8 cellular contexts compared by ENCODE assay signal in the genomic region with DNA sequence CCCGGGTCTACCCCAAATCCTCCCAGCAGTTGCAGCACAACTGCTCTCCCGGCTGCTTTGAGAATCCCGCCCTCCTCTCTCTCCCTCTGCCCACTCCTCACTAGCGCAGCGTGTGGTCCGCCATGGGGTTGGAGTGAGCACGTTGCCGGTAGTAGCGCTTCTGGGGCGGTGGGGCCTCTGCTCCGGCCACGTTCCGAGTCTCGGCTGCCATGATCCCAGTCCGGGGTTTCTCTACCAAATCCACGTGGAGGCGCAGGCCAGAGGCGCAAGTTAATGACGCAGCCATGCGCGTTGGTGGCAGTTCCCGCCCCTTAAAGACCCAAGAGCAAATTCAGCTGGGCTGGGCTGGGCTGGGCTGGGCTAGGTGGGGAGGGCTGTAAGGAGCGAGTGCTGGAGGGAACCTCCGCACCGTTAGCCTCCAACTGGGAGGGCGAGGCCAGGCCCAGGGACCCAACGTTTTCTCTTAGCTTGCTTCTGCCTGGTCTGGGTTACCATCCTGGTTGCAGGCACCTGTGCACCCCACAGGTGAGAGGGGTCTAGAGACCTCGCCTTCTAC. TPM values are rescaled to one million over a fixed set of nuclear protein-coding genes. Genes with fewer than 3 reads are reported as not detected.
DNase-seq lines count a peak whose midpoint lies in the region; ATAC-seq, FAIRE-seq and TF ChIP-seq lines count a peak whose summit lies in the region.

A gene (minus strand): TSS at position 233 of the 556 bp plus-strand sequence. CDS start 22 bp downstream, at position 211.

- H3K27me3 ChIP-seq in psoas muscle (ENCODE audit: insufficient read depth in 3 of 3, low read length in 2 of 3) (peaks cover 0 to 1% (median 0%) of the 10 kb centered on the region in 3 donors), uterus (no peaks in the 10 kb centered on the region)

- peak; percentile 78 for ATAC-seq in HG02840 (IDR thresholded peaks at IDR 0.05; ENCODE audit: low FRiP score, unreplicated experiment)
- peak; percentile 96 for ATAC-seq in left ventricle myocardium superior
- peak; percentile 96 to 97 (median 96) for ATAC-seq in psoas muscle

- H3K36me3 ChIP-seq in psoas muscle (ENCODE audit: insufficient read depth in 1 of 2, low read depth in 1 of 2) (peaks cover 7 to 45% of the 10 kb centered on the region in 2 donors), uterus (no peaks in the 10 kb centered on the region)

- TF ChIP-seq POLR2A in GM12892 (IDR thresholded peaks at IDR 0.05; ENCODE audit: low read depth, low read length): peak; percentile 90
- TF ChIP-seq POLR2A in uterus (IDR thresholded peaks at IDR 0.05): peak in 1 of 2 donors; percentile 65

- TF ChIP-seq CTCF in psoas muscle (IDR thresholded peaks at IDR 0.05) (no peak), uterus (IDR thresholded peaks at IDR 0.05) (peak in 2 of 4 experiments; percentile 10 to 53)

- WGBS in psoas muscle, 3 donors: 0% methylated on average over 28 of the region's 28 CpGs

- peak within 1 kb of the TSS; percentile 92 for H3K27ac ChIP-seq in psoas muscle
- peak within 1 kb of the TSS; percentile 89 to 96 for H3K27ac ChIP-seq in uterus

- DNase-seq in GM12892 (ENCODE audit: insufficient read length) (peak; percentile 95), NCI-H1436 treated with DMSO at 0.1 percent for 48 hours (lab: John Stamatoyannopoulos, UW) (peak; percentile 58), amygdala (lab: John Stamatoyannopoulos, UW) (peak; percentile 32 to 97 (median 89)), left ventricle myocardium superior (peak; percentile 95), psoas muscle (peak; percentile 95 to 97), uterus (peak; percentile 95 to 96)

- H3K4me3 ChIP-seq in psoas muscle (peak within 1 kb of the TSS; percentile 89), uterus (peak within 1 kb of the TSS; percentile 63 to 64)

- intact Hi-C loops in T-helper 1 cell treated with Interleukin-12 subunit alpha and Interleukin-12 subunit beta and Interleukin-4 antibody, amounts not matched to agents 30 ng/mL and 1 ng/mL, for 36 hours (cut with micrococcal nuclease): loop anchor here (1.0 to 5.0 kb wide), 10 partner anchors 10 to 1825 kb away; a partner anchor contains a TSS
- intact Hi-C loops in left ventricle myocardium superior (cut with micrococcal nuclease) (no loop called here), psoas muscle (cut with DNase I) (no loop called here), uterus (cut with DNase I; ENCODE audit: low total_unique reads) (no loop called here)

- H3K9me3 ChIP-seq in psoas muscle (no peaks in the 10 kb centered on the region), uterus (no peaks in the 10 kb centered on the region)

- peak; percentile 98 for FAIRE-seq in GM12892 (lab: Jason Lieb, UNC)

- peaks cover 6% of the 10 kb centered on the region for H3K4me1 ChIP-seq in psoas muscle
- peaks cover 0 to 8% of the 10 kb centered on the region in 2 donors for H3K4me1 ChIP-seq in uterus

RNA-seq across cellular contexts. Expression of the gene that starts here (rescaled TPM):
- 28.0 TPM for polyA plus RNA-seq in GM12892 (2012; ENCODE audit: missing spikeins)
- total RNA-seq in T-helper 1 cell treated with Interleukin-12 subunit alpha and Interleukin-12 subunit beta and Interleukin-4 antibody, amounts not matched to agents 30 ng/mL and 1 ng/mL, for 36 hours: 32.5 and 33.7 TPM in 2 replicates
- total RNA-seq in left ventricle myocardium superior: 7.5 TPM
- total RNA-seq in psoas muscle: 10 to 100 TPM; 24.3 to 56.5 (median 30.4) TPM
- 10 to 100 TPM; 18.8 to 80.9 (median 19.0) TPM for polyA plus RNA-seq in psoas muscle
- 10 to 100 TPM in 3 of 4 donors, 1 to 10 TPM in 1; 5.1 to 22.4 (median 18.0) TPM for total RNA-seq in uterus

Comparison
In these comparisons a context has a peak if more than half of its experiments do, and no peak if none do; other contexts are left out.
1. Peak in every context shown above with its lines: DNase-seq, ATAC-seq, H3K4me3 ChIP-seq and H3K27ac ChIP-seq.